ENCODE assay signal across 11 cellular contexts in the genomic region with DNA sequence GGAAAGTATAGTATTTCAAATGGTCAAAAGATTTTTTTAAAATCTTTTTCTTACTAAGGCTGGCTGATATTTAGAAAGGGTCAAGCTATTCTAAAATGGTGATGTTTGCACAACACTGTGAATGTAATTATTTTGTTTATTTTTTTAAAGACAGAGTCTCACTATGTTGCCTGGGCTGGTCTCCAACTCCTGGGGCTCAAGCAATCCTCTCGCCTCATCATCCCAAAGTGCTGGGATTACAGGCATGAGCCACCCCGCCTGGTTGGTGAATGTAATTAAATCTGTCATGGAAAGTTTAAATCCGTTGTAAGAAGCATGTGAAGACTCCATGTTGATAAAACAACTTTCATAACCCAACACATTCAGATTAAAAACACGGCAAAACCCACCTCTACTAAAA. TPM values are rescaled to one million over a fixed set of nuclear protein-coding genes. Genes with fewer than 3 reads are reported as not detected.
DNase-seq lines count a peak whose midpoint lies in the region; ATAC-seq and TF ChIP-seq lines count a peak whose summit lies in the region.
"Had no signal": no experiment of that assay in that cellular context is flagged by ENCODE, and none has a peak within 500 bp of the region (broad histone marks: within the 10 kb centered on the region; RNA-seq: fewer than 3 reads in every experiment).

No MANE protein-coding gene starts in this region.

- TF ChIP-seq POLR2A in IMR-90 (IDR thresholded peaks at IDR 0.05; ENCODE audit: low read depth, low read length) = no peak

- no CpG with 5 or more reads among the region's 4 CpGs for WGBS in IMR-90 (ENCODE audit: extremely low coverage in 2 of 2, insufficient read length in 1 of 2), 2 experiments

- no peak overlapping the region for H2AK9ac ChIP-seq in IMR-90 (replicated peaks; ENCODE audit: low read depth, low read length, poor library complexity)

- peaks cover 70% of the 10 kb centered on the region for H4K20me1 ChIP-seq in IMR-90 (ENCODE audit: insufficient read depth, low read length)

- peaks cover 0 to 20% (median 11%) of the 10 kb centered on the region in 5 experiments for H3K9me3 Mint-ChIP-seq in brain
- peaks cover 5% of the 10 kb centered on the region for H3K9me3 Mint-ChIP-seq in mesothelial cell of epicardium

- peaks cover 68% of the 10 kb centered on the region for H3K4me1 Mint-ChIP-seq in brain
- H3K4me1 Mint-ChIP-seq in mesothelial cell of epicardium = peaks cover 36% of the 10 kb centered on the region

- H3K56ac ChIP-seq in IMR-90 (ENCODE audit: extremely low read depth, insufficient read depth, low read length) = no peak overlapping the region

- no peak overlapping the region for H2AFZ ChIP-seq in IMR-90 (replicated peaks; ENCODE audit: low read length, poor library complexity)

- in situ Hi-C loops in IMR-90 (cut with MboI; ENCODE audit: low sequenced_read_pairs) = loop anchor here (10.0 to 25.0 kb wide), 2 partner anchors 176 to 869 kb away; a partner anchor contains a TSS

- H2BK15ac ChIP-seq in IMR-90 (ENCODE audit: low read depth, low read length) = no peak overlapping the region

- peak overlapping the region in 3 of 5 experiments; percentile 47 to 99 (median 98) for H3K27ac Mint-ChIP-seq in brain
- H3K27ac Mint-ChIP-seq in mesothelial cell of epicardium = peak overlapping the region; percentile 59

- H3K4me3 ChIP-seq in IMR-90 (ENCODE audit: insufficient read depth, low read depth, low read length) = no peak overlapping the region
- H3K4me3 ChIP-seq: body of pancreas had no signal

- H4K5ac ChIP-seq in IMR-90 (ENCODE audit: low read depth, low read length) = no peak overlapping the region

- ATAC-seq in IMR-90 (ENCODE audit: low read depth) (0 out of 2 replicates have a peak, but pooled peaks have one; percentile 2), GM21737 (IDR thresholded peaks at IDR 0.05; ENCODE audit: unreplicated experiment) (no peak), GM18502 (IDR thresholded peaks at IDR 0.05; ENCODE audit: poor library complexity, unreplicated experiment) (no peak), HG03457 (IDR thresholded peaks at IDR 0.05; ENCODE audit: unreplicated experiment) (no peak)
- ATAC-seq: body of pancreas had no signal

- H3K14ac ChIP-seq in IMR-90 (replicated peaks; ENCODE audit: low read depth, low read length) = no peak overlapping the region

- H3K4me3 Mint-ChIP-seq in brain = peak overlapping the region; percentile 97 to 100 (median 98)
- peak overlapping the region; percentile 96 for H3K4me3 Mint-ChIP-seq in mesothelial cell of epicardium

- no peak overlapping the region for H2BK5ac ChIP-seq in IMR-90 (ENCODE audit: low read depth, low read length, poor library complexity, severe bottlenecking)

- H3K27ac ChIP-seq in IMR-90 (ENCODE audit: insufficient read depth, low read length) = peak overlapping the region; percentile 18; the same call in 1 of the 2 replicates
- H3K27ac ChIP-seq: body of pancreas had no signal

- no peak overlapping the region for H2AK5ac ChIP-seq in IMR-90 (ENCODE audit: low read depth, low read length)

- H2BK120ac ChIP-seq in IMR-90 (ENCODE audit: low read depth, low read length) = no peak overlapping the region

- H3K23ac ChIP-seq in IMR-90 (ENCODE audit: low read depth, low read length) = peak overlapping the region; percentile 44; the same call in 1 of the 2 replicates

- dilution Hi-C loops in IMR-90 (cut with HindIII; ENCODE audit: low sequenced_read_pairs, unreplicated experiment) = no loop called here

- BruUV-seq in IMR-90 (replicated peaks; lab: Mats Ljungman, UMichigan) = no TSS peak

- TF ChIP-seq CTCF in IMR-90 (conservative IDR thresholded peaks at IDR 0.05; ENCODE audit: low read depth, low read length) (no peak), brain (conservative IDR thresholded peaks at IDR 0.05) (no peak), mesothelial cell of epicardium (IDR thresholded peaks at IDR 0.05; ENCODE audit: unreplicated experiment) (no peak)

- H2BK20ac ChIP-seq in IMR-90 (ENCODE audit: low read depth, low read length) = no peak overlapping the region

- peak overlapping the region; percentile 68 for H3K4me2 ChIP-seq in IMR-90 (ENCODE audit: low read depth, low read length)

- no peak overlapping the region for H3K9ac ChIP-seq in IMR-90 (ENCODE audit: low read depth, low read length)

- no peaks in the 10 kb centered on the region for H3K36me3 ChIP-seq in IMR-90 (ENCODE audit: control insufficient read depth, insufficient read depth, low read length)

- POLR2A ChIA-PET in IMR-90 (lab: Charles Lee; ENCODE audit: unreplicated experiment) = interaction anchor here (1.4 kb wide), 1 partner anchor 76 kb away, joined by 4 read pairs; no protein-coding TSS in a partner anchor

- peak; percentile 29 for DNase-seq in AG20443 (ENCODE audit: low spot score)
- peak; percentile 77 for DNase-seq in IMR-90
- DNase-seq in mesothelial cell of epicardium (ENCODE audit: low spot score in 2 of 2, unreplicated experiment in 2 of 2) = no peak
- DNase-seq in NCI-H1105 treated with DMSO at 0.1 percent for 48 hours (lab: John Stamatoyannopoulos, UW) = no peak
- DNase-seq: activated CD4-positive, alpha-beta T cell treated with anti-CD3 and anti-CD28 coated beads, Interleukin-2, amount 50 U/mL, for 4 hours; body of pancreas; Right ventricle myocardium superior had no signal

- H4K91ac ChIP-seq in IMR-90 (ENCODE audit: insufficient read depth, low read depth, low read length) = no peak overlapping the region

- no peak for TF ChIP-seq RAD21 in IMR-90 (IDR thresholded peaks at IDR 0.05; ENCODE audit: low read length)

- peak overlapping the region in 1 of 2 experiments; percentile 35; a peak in 1 of 4 replicates for H4K8ac ChIP-seq in IMR-90 (ENCODE audit: low read depth in 2 of 2, low read length in 2 of 2)

- no peaks in the 10 kb centered on the region for H3K9me3 ChIP-seq in IMR-90 (ENCODE audit: control insufficient read depth, insufficient read depth, low read length)
- H3K9me3 ChIP-seq: body of pancreas had no signal

- H3K4ac ChIP-seq in IMR-90 (ENCODE audit: low read depth, low read length) = no peak overlapping the region

- H3K27me3 Mint-ChIP-seq in brain = peaks cover 15% of the 10 kb centered on the region
- no peaks in the 10 kb centered on the region for H3K27me3 Mint-ChIP-seq in mesothelial cell of epicardium (ENCODE audit: low read depth)

- H3K18ac ChIP-seq in IMR-90 (ENCODE audit: low read depth, low read length) = no peak overlapping the region

- H3K36me3 Mint-ChIP-seq in brain = peaks cover 49% of the 10 kb centered on the region
- H3K36me3 Mint-ChIP-seq in mesothelial cell of epicardium = peaks cover 19% of the 10 kb centered on the region

- peaks cover 15 to 60% of the 10 kb centered on the region in 2 experiments for H3K79me1 ChIP-seq in IMR-90 (ENCODE audit: low read depth in 1 of 2, low read length in 2 of 2)

- CTCF ChIA-PET in IMR-90 (lab: Yijun Ruan, JAX) = no interaction called here

- H3K27me3 ChIP-seq in IMR-90 (ENCODE audit: control insufficient read depth, insufficient read depth, low read length) = no peaks in the 10 kb centered on the region
- H3K27me3 ChIP-seq: body of pancreas had no signal

- H3K4me1 ChIP-seq in IMR-90 (ENCODE audit: control insufficient read depth, insufficient read depth, low read length) = peaks cover 5% of the 10 kb centered on the region

- peaks cover 14% of the 10 kb centered on the region for H3K9me1 ChIP-seq in IMR-90 (ENCODE audit: insufficient read depth, low read length)

- intact Hi-C loops in IMR-90 (cut with micrococcal nuclease) = loop anchor here (5.0 kb wide), 3 partner anchors 74 to 659 kb away; no protein-coding TSS in a partner anchor

TF ChIP-seq in IMR-90, 13 proteins besides CTCF, POLR2A, EP300 and RAD21:
- TF ChIP-seq SMC3 (IDR thresholded peaks at IDR 0.05; ENCODE audit: low read depth, low read length) (no peak), MXI1 (IDR thresholded peaks at IDR 0.05; ENCODE audit: borderline replicate concordance, low read depth, low read length) (peak; percentile 62; the same call in 1 of the 2 replicates), FOS (IDR thresholded peaks at IDR 0.05; ENCODE audit: low read depth, low read length) (no peak), BHLHE40 (IDR thresholded peaks at IDR 0.05; ENCODE audit: low read depth, low read length) (peak; percentile 24; the same call in 1 of the 2 replicates), CEBPB (IDR thresholded peaks at IDR 0.05; ENCODE audit: low read depth, low read length) (peak; percentile 80)
- TF ChIP-seq, protein P1, sequence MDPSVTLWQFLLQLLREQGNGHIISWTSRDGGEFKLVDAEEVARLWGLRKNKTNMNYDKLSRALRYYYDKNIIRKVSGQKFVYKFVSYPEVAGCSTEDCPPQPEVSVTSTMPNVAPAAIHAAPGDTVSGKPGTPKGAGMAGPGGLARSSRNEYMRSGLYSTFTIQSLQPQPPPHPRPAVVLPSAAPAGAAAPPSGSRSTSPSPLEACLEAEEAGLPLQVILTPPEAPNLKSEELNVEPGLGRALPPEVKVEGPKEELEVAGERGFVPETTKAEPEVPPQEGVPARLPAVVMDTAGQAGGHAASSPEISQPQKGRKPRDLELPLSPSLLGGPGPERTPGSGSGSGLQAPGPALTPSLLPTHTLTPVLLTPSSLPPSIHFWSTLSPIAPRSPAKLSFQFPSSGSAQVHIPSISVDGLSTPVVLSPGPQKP (IDR thresholded peaks at IDR 0.05; ENCODE audit: borderline replicate concordance, low read depth, low read length) = no peak
TF ChIP-seq in IMR-90: peak in this region for 3.

RNA-seq across cellular contexts. Expression of a gene that starts 2.6 kb away (rescaled TPM):
- total RNA-seq in IMR-90 (2012; rRNA removed) (20.6 and 25.6 TPM in 2 replicates), mesothelial cell of epicardium (41.2 to 43.8 TPM (median 42.2 TPM) in 3 replicates)
- polyA plus RNA-seq in IMR-90 (2012; rRNA removed) (9.3 and 11.2 TPM in 2 replicates), brain (ENCODE audit: insufficient read depth, low read depth, low replicate concordance) (11.3 TPM)
- polyA plus RNA-seq in IMR-90 (2012; cell fraction: cytosol; rRNA removed) = 3.7 and 4.8 TPM in 2 replicates
- polyA plus RNA-seq in IMR-90 (2012; cell fraction: nucleus; rRNA removed; ENCODE audit: low replicate concordance) = 1.3 and 8.1 TPM in 2 replicates

Comparison
In these comparisons a context has a peak if more than half of its experiments do, and no peak if none do; other contexts are left out.
1. DNase-seq: peak in AG20443 (single experiment) and IMR-90 (single experiment); none in mesothelial cell of epicardium (0 of 2) and NCI-H1105 treated with DMSO at 0.1 percent for 48 hours (single experiment).